Comparison of ENCODE assay signal across 26 cellular contexts in genomic region chr12:117112268-117112595, GRCh38. TPM values are rescaled to one million over a fixed set of nuclear protein-coding genes. Genes with fewer than 3 reads are reported as not detected.
"Had no signal": no experiment of that assay in that cellular context is flagged by ENCODE, and none has a peak within 500 bp of the region (broad histone marks: within the 10 kb centered on the region; RNA-seq: fewer than 3 reads in every experiment).

No MANE protein-coding gene starts in this region.

- H3K9me3 Mint-ChIP-seq: activated B cell treated with CpG ODN at 0.5 μM for 24 hours; activated naive CD8-positive, alpha-beta T cell treated with anti-CD3 and anti-CD28 coated beads for 36 hours; central memory CD8-positive, alpha-beta T cell; natural killer cell treated with Interleukin-12 subunit alpha and Interleukin-12 subunit beta and Interleukin-15 and Interleukin-18, amount 100 ng/mL, for 72 hours; stimulated activated naive CD8-positive, alpha-beta T cell treated with anti-CD3 and anti-CD28 coated beads, Interleukin-15, Interleukin-2, amounts not matched to agents 100 ng/mL and 50 ng/mL, for 24 hours had no signal

- H3K4me1 ChIP-seq: breast epithelium, esophagus muscularis mucosa, gastrocnemius medialis had no signal

- ATAC-seq: activated CD4-positive, alpha-beta T cell treated with anti-CD3 and anti-CD28 coated beads for 36 hours; gastrocnemius medialis; left ventricle myocardium superior; natural killer cell treated with Interleukin-12 subunit alpha and Interleukin-12 subunit beta and Interleukin-15 and Interleukin-18, amount 100 ng/mL, for 72 hours had no signal

- H3K27ac Mint-ChIP-seq: activated B cell treated with CpG ODN at 0.5 μM for 24 hours; activated CD4-positive, alpha-beta memory T cell treated with anti-CD3 and anti-CD28 coated beads for 36 hours; activated CD4-positive, alpha-beta T cell treated with anti-CD3 and anti-CD28 coated beads for 36 hours; activated naive CD8-positive, alpha-beta T cell treated with anti-CD3 and anti-CD28 coated beads for 36 hours; natural killer cell treated with Interleukin-12 subunit alpha and Interleukin-12 subunit beta and Interleukin-15 and Interleukin-18, amount 100 ng/mL, for 72 hours; progenitor cell of endocrine pancreas; stimulated activated naive CD8-positive, alpha-beta T cell treated with anti-CD3 and anti-CD28 coated beads, Interleukin-15, Interleukin-2, amounts not matched to agents 100 ng/mL and 50 ng/mL, for 24 hours had no signal

- H3K36me3 Mint-ChIP-seq: activated CD4-positive, alpha-beta memory T cell treated with anti-CD3 and anti-CD28 coated beads for 36 hours; activated naive CD8-positive, alpha-beta T cell treated with anti-CD3 and anti-CD28 coated beads for 36 hours; natural killer cell treated with Interleukin-12 subunit alpha and Interleukin-12 subunit beta and Interleukin-15 and Interleukin-18, amount 100 ng/mL, for 72 hours had no signal

- H3K27me3 ChIP-seq: breast epithelium, esophagus muscularis mucosa, gastrocnemius medialis, thyroid gland had no signal

- H3K27ac ChIP-seq: breast epithelium, esophagus muscularis mucosa, gastrocnemius medialis, thyroid gland had no signal

- H3K27me3 Mint-ChIP-seq: activated CD4-positive, alpha-beta memory T cell treated with anti-CD3 and anti-CD28 coated beads for 36 hours; central memory CD8-positive, alpha-beta T cell; natural killer cell treated with Interleukin-12 subunit alpha and Interleukin-12 subunit beta and Interleukin-15 and Interleukin-18, amount 100 ng/mL, for 72 hours had no signal

- H3K4me3 ChIP-seq: breast epithelium, esophagus muscularis mucosa, gastrocnemius medialis, thyroid gland had no signal

- FAIRE-seq: colon, endothelial cell of umbilical vein, islet of Langerhans had no signal

- H3K9me3 ChIP-seq: breast epithelium, esophagus muscularis mucosa, gastrocnemius medialis, thyroid gland had no signal

- H3K4me1 Mint-ChIP-seq: activated CD4-positive, alpha-beta T cell treated with anti-CD3 and anti-CD28 coated beads for 36 hours; central memory CD8-positive, alpha-beta T cell had no signal

- H3K36me3 ChIP-seq: breast epithelium, esophagus muscularis mucosa, gastrocnemius medialis, thyroid gland had no signal

- DNase-seq: activated B cell treated with CpG ODN at 0.5 μM for 24 hours; activated CD4-positive, alpha-beta memory T cell treated with anti-CD3 and anti-CD28 coated beads for 36 hours; activated CD4-positive, alpha-beta T cell treated with anti-CD3 and anti-CD28 coated beads for 36 hours; activated naive CD4-positive, alpha-beta T cell treated with Interleukin-2 at 50 U/mL for 16 hours; activated naive CD8-positive, alpha-beta T cell treated with anti-CD3 and anti-CD28 coated beads for 36 hours; activated T-cell treated with anti-CD3 and anti-CD28 coated beads, Interleukin-2, amount 50 U/mL, for 48 hours; effector memory CD4-positive, alpha-beta T cell; gastrocnemius medialis; hypothalamus; left ventricle myocardium superior; mammary epithelial cell; midbrain; stimulated activated CD4-positive, alpha-beta T cell treated with anti-CD3 and anti-CD28 coated beads, Interleukin-12 subunit alpha, Interleukin-12 subunit beta, amount 100 ng/mL, for 4 hours; stimulated activated CD4-positive, alpha-beta T cell treated with anti-CD3 and anti-CD28 coated beads, Interleukin-4, amount 100 ng/mL, for 4 hours; substantia nigra; T1000 had no signal

- H3K4me3 Mint-ChIP-seq: activated B cell treated with CpG ODN at 0.5 μM for 24 hours; activated CD4-positive, alpha-beta memory T cell treated with anti-CD3 and anti-CD28 coated beads for 36 hours; activated CD4-positive, alpha-beta T cell treated with anti-CD3 and anti-CD28 coated beads for 36 hours; activated naive CD8-positive, alpha-beta T cell treated with anti-CD3 and anti-CD28 coated beads for 36 hours; central memory CD8-positive, alpha-beta T cell; natural killer cell treated with Interleukin-12 subunit alpha and Interleukin-12 subunit beta and Interleukin-15 and Interleukin-18, amount 100 ng/mL, for 72 hours; stimulated activated naive CD8-positive, alpha-beta T cell treated with anti-CD3 and anti-CD28 coated beads, Interleukin-15, Interleukin-2, amounts not matched to agents 100 ng/mL and 50 ng/mL, for 24 hours had no signal

RNA-seq across cellular contexts. Expression of gene TESC, which starts 13.0 kb away (rescaled TPM):
- polyA plus RNA-seq: mammary epithelial cell had no signal
